In genomic region chr20:23508896-23509579, GRCh38 we compare ENCODE assay signal across 2 cellular contexts.
A peak's percentile ranks its signal among the peaks of the same experiment; 100 is the strongest.
TF ChIP-seq lines count a peak whose summit lies in the region.

No MANE protein-coding gene starts in this region.

TF ChIP-seq in HEK293, 187 proteins besides CTCF, POLR2A, EP300 and RAD21:
- TF ChIP-seq ZFHX2 (tag by site-specific recombination; conservative IDR thresholded peaks at IDR 0.05), result 0 out of 2 replicates have a peak, but pooled peaks have one; percentile 7
- no peak for TF ChIP-seq BCL11A (tag by site-specific recombination; IDR thresholded peaks at IDR 0.05; ENCODE audit: low read depth)

TF ChIP-seq in H1, 55 proteins besides CTCF, POLR2A, EP300 and RAD21:
- TF ChIP-seq SP4 (IDR thresholded peaks at IDR 0.05; ENCODE audit: low read length) (no peak), HDAC2 (IDR thresholded peaks at IDR 0.05; ENCODE audit: borderline replicate concordance in 1 of 2, low read depth in 2 of 2, low read length in 2 of 2) (no peak), BACH1 (IDR thresholded peaks at IDR 0.05; ENCODE audit: low read length) (no peak), EZH2 (IDR thresholded peaks at IDR 0.05; ENCODE audit: low read depth, low read length, severe bottlenecking) (no peak), RNF2 (IDR thresholded peaks at IDR 0.05; ENCODE audit: borderline replicate concordance, low read depth, low read length, missing control alignments, poor library complexity, severe bottlenecking) (no peak), RFX5 (IDR thresholded peaks at IDR 0.05; ENCODE audit: borderline replicate concordance, low read depth, low read length) (no peak), TEAD4 (IDR thresholded peaks at IDR 0.05; ENCODE audit: low read depth, low read length) (no peak), POU5F1 (IDR thresholded peaks at IDR 0.05; ENCODE audit: low read depth, low read length) (no peak), SIN3A (conservative IDR thresholded peaks at IDR 0.05 in 1 of 2, IDR thresholded peaks at IDR 0.05 in 1 of 2; ENCODE audit: low read depth in 1 of 2, low read length in 2 of 2) (no peak), SUZ12 (IDR thresholded peaks at IDR 0.05; ENCODE audit: low read length) (no peak), RBBP5 (IDR thresholded peaks at IDR 0.05; ENCODE audit: borderline replicate concordance, low read depth, low read length) (no peak), RXRA (IDR thresholded peaks at IDR 0.05; ENCODE audit: insufficient read depth, low read depth, low read length) (no peak), TCF12 (IDR thresholded peaks at IDR 0.05; ENCODE audit: low read depth, low read length) (no peak), SP2 (IDR thresholded peaks at IDR 0.05; ENCODE audit: low read length) (no peak)
